Comparison of ENCODE assay signal across 8 cellular contexts in the genomic region with DNA sequence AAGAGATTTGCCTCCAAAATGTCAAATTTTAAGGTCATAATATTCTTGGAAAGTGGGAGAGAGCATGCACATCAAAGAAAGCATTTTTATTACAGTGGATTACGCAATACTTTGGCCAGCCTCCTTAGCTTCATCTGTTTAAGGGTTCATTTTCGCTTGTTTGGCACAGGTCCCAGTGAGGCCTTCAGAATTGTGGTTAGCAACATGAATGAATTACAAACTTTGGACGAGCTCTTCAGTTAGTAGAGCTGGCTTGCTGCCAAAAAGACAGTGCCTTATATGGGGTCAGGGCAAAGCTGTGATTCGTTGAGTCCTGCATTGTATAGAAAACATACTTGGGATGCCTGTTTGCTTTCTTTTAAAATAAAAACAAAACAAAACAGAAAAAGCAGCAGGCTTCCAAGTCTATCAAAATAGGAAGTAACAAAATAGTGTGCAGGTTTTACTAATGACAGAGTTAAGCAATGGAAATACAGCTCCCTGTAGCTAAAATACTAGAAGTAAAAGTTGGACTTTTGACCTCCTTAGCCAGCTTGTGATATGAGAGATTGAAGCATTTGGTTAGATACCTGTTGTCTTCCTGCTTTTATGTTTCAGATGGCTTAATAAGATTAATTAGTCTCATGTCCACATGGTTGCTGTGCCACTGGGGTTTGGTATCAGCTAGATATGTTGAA.
A peak's percentile ranks its signal among the peaks of the same experiment; 100 is the strongest.
DNase-seq lines count a peak whose midpoint lies in the region; ATAC-seq, FAIRE-seq and TF ChIP-seq lines count a peak whose summit lies in the region.

No MANE protein-coding gene starts in this region.

- CTCF ChIA-PET in HCT116 (lab: Charles Lee), result interaction anchor here (1.0 kb wide), 1 partner anchor 229 kb away, joined by 3 read pairs; no protein-coding TSS in a partner anchor

- peak; percentile 20; the same call in 1 of the 2 replicates for TF ChIP-seq RAD21 in HCT116 (IDR thresholded peaks at IDR 0.05; ENCODE audit: low read depth)

- H3K27ac ChIP-seq in HCT116 (ENCODE audit: low read depth, low read length) (no peak overlapping the region), body of pancreas (peak overlapping the region in 3 of 4 donors; percentile 13 to 60 (median 20))

- no peak overlapping the region for H3K4me3 Mint-ChIP-seq in activated T-cell treated with anti-CD3 and anti-CD28 coated beads, Interleukin-2, amount 50 U/mL, for 4 hours

- no TSS peak for BruUV-seq in HCT116 (replicated peaks; lab: Mats Ljungman, UMichigan)

- peaks cover 19% of the 10 kb centered on the region for H3K36me3 Mint-ChIP-seq in activated T-cell treated with anti-CD3 and anti-CD28 coated beads, Interleukin-2, amount 50 U/mL, for 4 hours (ENCODE audit: insufficient read depth)

- TF ChIP-seq CTCF in HCT116 (IDR thresholded peaks at IDR 0.05 in 2 of 3, conservative IDR thresholded peaks at IDR 0.05 in 1 of 3; ENCODE audit: borderline replicate concordance in 1 of 3, insufficient read depth in 1 of 3, low read depth in 2 of 3, low read length in 2 of 3) (no peak), body of pancreas (IDR thresholded peaks at IDR 0.05) (no peak)

- peak in 1 of 2 donors; percentile 21 for ATAC-seq in activated T-cell treated with anti-CD3 and anti-CD28 coated beads, Interleukin-2, amount 50 U/mL, for 4 hours
- ATAC-seq in HCT116 (peak; percentile 91), body of pancreas (peak; percentile 94)

- peaks cover 19 to 32% of the 10 kb centered on the region in 2 experiments for H3K4me1 ChIP-seq in HCT116 (ENCODE audit: control insufficient read depth in 1 of 2, insufficient read depth in 2 of 2, low read length in 2 of 2)
- peaks cover 27% of the 10 kb centered on the region for H3K4me1 ChIP-seq in body of pancreas

- RAD21 ChIA-PET in HCT116 (lab: Charles Lee; ENCODE audit: low non-redundant PET in 1 of 2, low total read pairs in 2 of 2, uncharacterized antibody in 2 of 2, unreplicated experiment in 2 of 2), result interaction anchor here in 1 of 2 experiments (0.6 to 1.1 kb wide), 3 partner anchors 229 to 988 kb away, joined by 3 to 4 read pairs (median 4); no protein-coding TSS in a partner anchor

- H3K4me2 ChIP-seq in HCT116 (ENCODE audit: low read length), result peak overlapping the region; percentile 50

- peak; percentile 98 for FAIRE-seq in RCC 7860 (lab: Jason Lieb, UNC)

- 0 out of 2 replicates have a peak, but pooled peaks cover 14% of the 10 kb centered on the region for H3K79me2 ChIP-seq in HCT116 (ENCODE audit: insufficient read depth, low read length)

- H3K27me3 ChIP-seq in HCT116 (ENCODE audit: insufficient read depth, low read length), result no peaks in the 10 kb centered on the region
- H3K27me3 ChIP-seq in MG63, result no peaks in the 10 kb centered on the region
- no peaks in the 10 kb centered on the region for H3K27me3 ChIP-seq in body of pancreas

- no peaks in the 10 kb centered on the region for H3K9me3 Mint-ChIP-seq in activated T-cell treated with anti-CD3 and anti-CD28 coated beads, Interleukin-2, amount 50 U/mL, for 4 hours

- POLR2A ChIA-PET in HCT116 (lab: Charles Lee), result interaction anchor here (1.4 kb wide), 1 partner anchor 8 kb away, joined by 3 read pairs; no protein-coding TSS in a partner anchor

- peaks cover 35% of the 10 kb centered on the region for H3K4me1 Mint-ChIP-seq in activated T-cell treated with anti-CD3 and anti-CD28 coated beads, Interleukin-2, amount 50 U/mL, for 4 hours (ENCODE audit: low read depth)

- no peak for TF ChIP-seq POLR2A in HCT116 (IDR thresholded peaks at IDR 0.05; ENCODE audit: borderline replicate concordance, extremely low read depth, insufficient read depth, insufficient read length)
- TF ChIP-seq POLR2A in body of pancreas (IDR thresholded peaks at IDR 0.05), result no peak

- H2AFZ ChIP-seq in HCT116 (ENCODE audit: low read depth, low read length, poor library complexity, severe bottlenecking), result no peak overlapping the region

- DNase-seq in activated T-cell treated with anti-CD3 and anti-CD28 coated beads, Interleukin-2, amount 50 U/mL, for 4 hours, result peak; percentile 27
- no peak for DNase-seq in activated T-cell treated with anti-CD3 and anti-CD28 coated beads, Interleukin-2, amount 50 U/mL, for 1 hour
- DNase-seq in HCT116 (ENCODE audit: low read depth, low spot score) (peak; percentile 93), MG63 (peak; percentile 94), RCC 7860 (ENCODE audit: low spot score) (peak; percentile 98), body of pancreas (peak; percentile 90 to 97 (median 94)), inferior parietal cortex (ENCODE audit: extremely low spot score) (peak; percentile 96)
- DNase-seq in stimulated activated CD4-positive, alpha-beta T cell treated with anti-CD3 and anti-CD28 coated beads, Interleukin-2, amount 100 ng/mL, for 4 hours (ENCODE audit: low read depth), result peak; percentile 6

- H3K36me3 ChIP-seq in HCT116 (ENCODE audit: control insufficient read depth in 1 of 2, insufficient read depth in 2 of 2, low read length in 2 of 2) (0 out of 4 replicates have a peak, but pooled peaks cover 0 to 5% of the 10 kb centered on the region in 2 experiments), MG63 (peaks cover 34% of the 10 kb centered on the region), body of pancreas (replicated peaks in 1 of 2; ENCODE audit: insufficient read depth in 1 of 2, low read depth in 2 of 2) (no peaks in the 10 kb centered on the region)

- H3K9me3 ChIP-seq in HCT116 (ENCODE audit: control insufficient read depth in 1 of 2, insufficient read depth in 1 of 2, low read depth in 1 of 2, low read length in 2 of 2) (no peaks in the 10 kb centered on the region), MG63 (no peaks in the 10 kb centered on the region), body of pancreas (no peaks in the 10 kb centered on the region)

- no peaks in the 10 kb centered on the region for H3K27me3 Mint-ChIP-seq in activated T-cell treated with anti-CD3 and anti-CD28 coated beads, Interleukin-2, amount 50 U/mL, for 4 hours (ENCODE audit: low read depth)

- H3K4me3 ChIP-seq in HCT116 (replicated peaks in 1 of 2; ENCODE audit: low read depth in 1 of 2, low read length in 2 of 2), result no peak overlapping the region
- no peak overlapping the region for H3K4me3 ChIP-seq in MG63
- no peak overlapping the region for H3K4me3 ChIP-seq in body of pancreas

- no peaks in the 10 kb centered on the region for H3K9me2 ChIP-seq in HCT116 (ENCODE audit: insufficient read depth)

- intact Hi-C loops in HCT116 (cut with micrococcal nuclease) (no loop called here), body of pancreas (cut with DNase I) (no loop called here)

- H3K9ac ChIP-seq in HCT116 (ENCODE audit: low read length), result no peak overlapping the region

- 4 to 10% methylated on average over 4 of the region's 4 CpGs for WGBS in body of pancreas, 2 donors

- peaks cover 15% of the 10 kb centered on the region; the same call in 1 of the 2 replicates for H4K20me1 ChIP-seq in HCT116 (ENCODE audit: insufficient read depth)

TF ChIP-seq in HCT116, 20 proteins besides CTCF, POLR2A, EP300 and RAD21 (continues in another document):
- TF ChIP-seq EZH2phosphoT487 (IDR thresholded peaks at IDR 0.05; ENCODE audit: borderline replicate concordance) (no peak), CBX3 (IDR thresholded peaks at IDR 0.05; ENCODE audit: low read depth) (peak; percentile 67), CEBPB (IDR thresholded peaks at IDR 0.05; ENCODE audit: low read depth) (peak; percentile 99), POLR2AphosphoS5 (IDR thresholded peaks at IDR 0.05; ENCODE audit: low read depth, low read length) (peak; percentile 59), FOSL1 (IDR thresholded peaks at IDR 0.05; ENCODE audit: low read depth) (0 out of 2 replicates have a peak, but pooled peaks have one; percentile 15), JUND (IDR thresholded peaks at IDR 0.05) (peak; percentile 47), TCF7L2 (IDR thresholded peaks at IDR 0.05; ENCODE audit: borderline replicate concordance, extremely low read depth, insufficient read depth, insufficient read length) (peak; percentile 92), SP1 (IDR thresholded peaks at IDR 0.05; ENCODE audit: low read depth) (peak; percentile 61), SRF (IDR thresholded peaks at IDR 0.05; ENCODE audit: low read depth) (peak; percentile 97), EZH2 (IDR thresholded peaks at IDR 0.05) (no peak), EGR1 (IDR thresholded peaks at IDR 0.05; ENCODE audit: low read depth) (no peak), ZNF274 (IDR thresholded peaks at IDR 0.05; ENCODE audit: low read depth, low read length) (no peak), ELF1 (IDR thresholded peaks at IDR 0.05; ENCODE audit: borderline replicate concordance, low read depth) (no peak)
- TF ChIP-seq, protein P1, sequence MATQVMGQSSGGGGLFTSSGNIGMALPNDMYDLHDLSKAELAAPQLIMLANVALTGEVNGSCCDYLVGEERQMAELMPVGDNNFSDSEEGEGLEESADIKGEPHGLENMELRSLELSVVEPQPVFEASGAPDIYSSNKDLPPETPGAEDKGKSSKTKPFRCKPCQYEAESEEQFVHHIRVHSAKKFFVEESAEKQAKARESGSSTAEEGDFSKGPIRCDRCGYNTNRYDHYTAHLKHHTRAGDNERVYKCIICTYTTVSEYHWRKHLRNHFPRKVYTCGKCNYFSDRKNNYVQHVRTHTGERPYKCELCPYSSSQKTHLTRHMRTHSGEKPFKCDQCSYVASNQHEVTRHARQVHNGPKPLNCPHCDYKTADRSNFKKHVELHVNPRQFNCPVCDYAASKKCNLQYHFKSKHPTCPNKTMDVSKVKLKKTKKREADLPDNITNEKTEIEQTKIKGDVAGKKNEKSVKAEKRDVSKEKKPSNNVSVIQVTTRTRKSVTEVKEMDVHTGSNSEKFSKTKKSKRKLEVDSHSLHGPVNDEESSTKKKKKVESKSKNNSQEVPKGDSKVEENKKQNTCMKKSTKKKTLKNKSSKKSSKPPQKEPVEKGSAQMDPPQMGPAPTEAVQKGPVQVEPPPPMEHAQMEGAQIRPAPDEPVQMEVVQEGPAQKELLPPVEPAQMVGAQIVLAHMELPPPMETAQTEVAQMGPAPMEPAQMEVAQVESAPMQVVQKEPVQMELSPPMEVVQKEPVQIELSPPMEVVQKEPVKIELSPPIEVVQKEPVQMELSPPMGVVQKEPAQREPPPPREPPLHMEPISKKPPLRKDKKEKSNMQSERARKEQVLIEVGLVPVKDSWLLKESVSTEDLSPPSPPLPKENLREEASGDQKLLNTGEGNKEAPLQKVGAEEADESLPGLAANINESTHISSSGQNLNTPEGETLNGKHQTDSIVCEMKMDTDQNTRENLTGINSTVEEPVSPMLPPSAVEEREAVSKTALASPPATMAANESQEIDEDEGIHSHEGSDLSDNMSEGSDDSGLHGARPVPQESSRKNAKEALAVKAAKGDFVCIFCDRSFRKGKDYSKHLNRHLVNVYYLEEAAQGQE (IDR thresholded peaks at IDR 0.05; ENCODE audit: low read depth), result no peak
- TF ChIP-seq, protein P2, sequence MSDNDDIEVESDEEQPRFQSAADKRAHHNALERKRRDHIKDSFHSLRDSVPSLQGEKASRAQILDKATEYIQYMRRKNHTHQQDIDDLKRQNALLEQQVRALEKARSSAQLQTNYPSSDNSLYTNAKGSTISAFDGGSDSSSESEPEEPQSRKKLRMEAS (IDR thresholded peaks at IDR 0.05), result 0 out of 2 replicates have a peak, but pooled peaks have one; percentile 41
